13 cellular contexts compared by ENCODE assay signal in the genomic region with DNA sequence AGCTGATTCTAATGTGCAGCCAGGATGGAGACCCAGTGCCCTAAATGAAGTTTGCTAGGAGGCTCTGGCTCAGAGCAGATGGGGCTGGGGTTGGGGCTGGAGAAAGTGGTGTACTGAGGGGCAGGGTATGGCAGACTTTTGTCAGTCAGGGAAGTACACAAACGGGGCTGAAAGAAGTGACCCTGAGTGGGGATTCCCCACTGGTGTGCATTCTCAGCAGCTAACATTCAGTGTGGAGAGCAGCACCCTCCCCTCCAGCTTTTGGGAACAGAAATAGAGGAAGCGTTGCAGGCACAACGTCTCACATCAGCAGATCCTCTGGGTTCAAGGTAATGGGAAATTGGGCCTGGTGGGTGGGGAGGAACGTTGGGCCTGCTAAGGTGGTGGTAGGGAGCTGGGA.
A peak's percentile ranks its signal among the peaks of the same experiment; 100 is the strongest.
DNase-seq lines count a peak whose midpoint lies in the region; ATAC-seq and TF ChIP-seq lines count a peak whose summit lies in the region.
"Had no signal": no experiment of that assay in that cellular context is flagged by ENCODE, and none has a peak within 500 bp of the region (broad histone marks: within the 10 kb centered on the region; RNA-seq: fewer than 3 reads in every experiment).

No MANE protein-coding gene starts in this region.

- no peaks in the 10 kb centered on the region for H3K36me3 ChIP-seq in WERI-Rb-1

- no peaks in the 10 kb centered on the region for H3K4me1 Mint-ChIP-seq in CD14-positive monocyte
- H3K4me1 Mint-ChIP-seq: activated naive CD8-positive, alpha-beta T cell treated with anti-CD3 and anti-CD28 coated beads, Interleukin-2, amount 50 U/mL, for 24 hours had no signal

- TF ChIP-seq CTCF in GM20000 (IDR thresholded peaks at IDR 0.05; ENCODE audit: extremely low read depth, missing control alignments): no peak
- no peak for TF ChIP-seq CTCF in WERI-Rb-1 (IDR thresholded peaks at IDR 0.05; ENCODE audit: low read depth, low read length)
- no peak for TF ChIP-seq CTCF in CD14-positive monocyte (IDR thresholded peaks at IDR 0.05)

- H3K27ac Mint-ChIP-seq in CD14-positive monocyte: peak overlapping the region in 1 of 7 donors; percentile 6
- H3K27ac Mint-ChIP-seq: activated naive CD8-positive, alpha-beta T cell treated with anti-CD3 and anti-CD28 coated beads, Interleukin-2, amount 50 U/mL, for 24 hours had no signal

- no peaks in the 10 kb centered on the region for H3K36me3 Mint-ChIP-seq in CD14-positive monocyte

- no peak overlapping the region for H3K4me3 Mint-ChIP-seq in CD14-positive monocyte
- H3K4me3 Mint-ChIP-seq: activated naive CD8-positive, alpha-beta T cell treated with anti-CD3 and anti-CD28 coated beads, Interleukin-2, amount 50 U/mL, for 24 hours had no signal

- H3K9me3 ChIP-seq in WERI-Rb-1 (ENCODE audit: severe bottlenecking): no peaks in the 10 kb centered on the region

- H3K27ac ChIP-seq in WERI-Rb-1: no peak overlapping the region

- ATAC-seq in GM18511 (IDR thresholded peaks at IDR 0.05; ENCODE audit: unreplicated experiment) (peak; percentile 55), HG02852 (IDR thresholded peaks at IDR 0.05; ENCODE audit: unreplicated experiment) (peak; percentile 52), HG03565 (IDR thresholded peaks at IDR 0.05; ENCODE audit: unreplicated experiment) (peak; percentile 25)
- ATAC-seq: activated naive CD8-positive, alpha-beta T cell treated with anti-CD3 and anti-CD28 coated beads, Interleukin-2, amount 50 U/mL, for 24 hours had no signal

- no peaks in the 10 kb centered on the region for H3K27me3 Mint-ChIP-seq in CD14-positive monocyte (ENCODE audit: low read depth in 3 of 3)

- no peak overlapping the region for H3K4me3 ChIP-seq in WERI-Rb-1 (ENCODE audit: low read depth, low read length)

- H3K27me3 ChIP-seq in WERI-Rb-1 (ENCODE audit: insufficient read depth, low read depth, severe bottlenecking): no peaks in the 10 kb centered on the region

- intact Hi-C loops in CD14-positive monocyte (cut with micrococcal nuclease): no loop called here

- DNase-seq in GM20000 (ENCODE audit: low spot score): peak; percentile 36
- DNase-seq in stimulated activated CD4-positive, alpha-beta T cell treated with anti-CD3 and anti-CD28 coated beads, Interleukin-12 subunit alpha, Interleukin-12 subunit beta, amount 100 ng/mL, for 4 hours: no peak
- DNase-seq in WERI-Rb-1: no peak
- DNase-seq in CD14-positive monocyte (ENCODE audit: low spot score): no peak
- DNase-seq in DMS153 treated with DMSO at 0.1 percent for 48 hours (lab: John Stamatoyannopoulos, UW; ENCODE audit: unreplicated experiment): no peak
- DNase-seq: activated naive CD8-positive, alpha-beta T cell treated with anti-CD3 and anti-CD28 coated beads, Interleukin-2, amount 50 U/mL, for 24 hours; DMS79; KBM-7; mesendoderm; SHP77 had no signal

- H3K9me3 Mint-ChIP-seq in CD14-positive monocyte: peaks cover 0 to 2% (median 0%) of the 10 kb centered on the region in 7 donors
- H3K9me3 Mint-ChIP-seq: activated naive CD8-positive, alpha-beta T cell treated with anti-CD3 and anti-CD28 coated beads, Interleukin-2, amount 50 U/mL, for 24 hours had no signal
